ENCODE assay signal across 8 cellular contexts in the genomic region with DNA sequence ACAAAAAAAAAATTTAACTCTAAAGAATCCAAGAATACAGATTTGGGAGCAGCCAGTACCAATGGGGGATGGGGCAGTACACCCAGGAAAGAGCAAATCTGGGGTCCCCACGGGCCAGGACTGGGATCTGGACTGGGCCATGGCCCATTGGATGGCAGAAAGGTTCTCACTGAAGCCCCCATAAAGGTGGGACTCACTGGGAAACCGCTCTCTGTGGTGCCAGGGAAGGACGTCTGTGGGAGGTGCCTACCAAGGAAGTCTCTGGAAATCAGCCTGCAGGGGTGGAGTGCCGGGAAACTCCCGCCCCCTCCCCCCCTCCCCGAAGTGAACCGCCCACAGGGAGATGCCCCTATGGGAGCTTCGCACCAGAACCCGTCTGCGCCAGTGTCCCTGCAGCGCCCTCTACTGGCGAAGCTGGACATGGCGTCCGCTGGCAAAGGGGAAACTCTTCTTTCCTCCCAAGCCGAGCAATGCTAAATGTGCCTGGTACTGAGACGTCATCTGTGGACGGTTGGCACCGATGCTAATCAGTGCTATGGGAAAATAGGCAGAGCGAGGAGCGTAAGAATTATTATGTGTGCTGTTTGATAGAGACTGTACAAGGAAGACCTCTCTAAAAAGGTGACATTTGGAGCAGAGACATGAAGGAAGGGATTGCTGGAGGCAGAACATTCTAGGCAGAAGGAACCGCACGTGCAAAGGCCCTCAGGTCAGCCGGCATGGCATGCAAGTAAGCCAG.
DNase-seq lines count a peak whose midpoint lies in the region; ATAC-seq, FAIRE-seq and TF ChIP-seq lines count a peak whose summit lies in the region.

No MANE protein-coding gene starts in this region.

- H3K79me2 ChIP-seq in KMS-11 (ENCODE audit: insufficient read depth, low read depth) (no peaks in the 10 kb centered on the region), astrocyte (ENCODE audit: insufficient read depth, low read length) (no peaks in the 10 kb centered on the region)

- H3K36me3 ChIP-seq in KMS-11 (ENCODE audit: insufficient read depth), result no peaks in the 10 kb centered on the region
- H3K36me3 ChIP-seq in astrocyte (ENCODE audit: insufficient read depth, low read length), result no peaks in the 10 kb centered on the region

- H3K9me3 ChIP-seq in astrocyte (ENCODE audit: insufficient read depth, low read depth, low read length), result peaks cover 4% of the 10 kb centered on the region

- H3K4me3 ChIP-seq in KMS-11 (IDR thresholded peaks at IDR 0.05; ENCODE audit: insufficient read depth, low read depth, low read length) (no peak overlapping the region), astrocyte (ENCODE audit: insufficient read depth, low read depth, low read length) (no peak overlapping the region)

- H3K27ac ChIP-seq in KMS-11 (no peak overlapping the region), astrocyte (ENCODE audit: low read depth, low read length) (no peak overlapping the region)

- H3K4me1 Mint-ChIP-seq in astrocyte (ENCODE audit: low read depth, unreplicated experiment), result no peaks in the 10 kb centered on the region
- peaks cover 15 to 17% of the 10 kb centered on the region in 2 donors for H3K4me1 Mint-ChIP-seq in immature natural killer cell

- H3K36me3 Mint-ChIP-seq in astrocyte (ENCODE audit: low read depth, unreplicated experiment) (no peaks in the 10 kb centered on the region), immature natural killer cell (peaks cover 0 to 4% (median 3%) of the 10 kb centered on the region in 3 donors)

- TF ChIP-seq CTCF in KMS-11 (conservative IDR thresholded peaks at IDR 0.05; ENCODE audit: low read depth, low read length) (peak; percentile 52), astrocyte (IDR thresholded peaks at IDR 0.05; ENCODE audit: insufficient read depth, low read depth, low read length) (peak; percentile 9)

- H3K9me3 Mint-ChIP-seq in astrocyte (ENCODE audit: unreplicated experiment) (no peaks in the 10 kb centered on the region), immature natural killer cell (no peaks in the 10 kb centered on the region)

- peak; percentile 71 for DNase-seq in Ammon's horn (ENCODE audit: low spot score)
- DNase-seq in T-helper 9 cell, result peak; percentile 85
- DNase-seq in astrocyte (ENCODE audit: low read depth), result no peak
- DNase-seq in immature natural killer cell, result peak; percentile 67 to 74 (median 69)
- peak; percentile 63 for DNase-seq in stimulated activated CD4-positive, alpha-beta T cell treated with anti-CD3 and anti-CD28 coated beads, Interleukin-2, amount 100 ng/mL, for 4 hours (ENCODE audit: low read depth)
- DNase-seq in NCI-H774 (lab: John Stamatoyannopoulos, UW), result no peak

- H3K9ac ChIP-seq in KMS-11, result no peak overlapping the region
- H3K9ac ChIP-seq in astrocyte (ENCODE audit: low read length), result no peak overlapping the region

- H3K27me3 ChIP-seq in KMS-11 (ENCODE audit: insufficient read depth, low read depth) (no peaks in the 10 kb centered on the region), astrocyte (ENCODE audit: insufficient read depth, low read length) (no peaks in the 10 kb centered on the region)

- H3K27ac Mint-ChIP-seq in astrocyte (ENCODE audit: unreplicated experiment) (peak overlapping the region; percentile 41), immature natural killer cell (no peak overlapping the region)

- no peak overlapping the region for H3K4me2 ChIP-seq in KMS-11
- no peak overlapping the region for H3K4me2 ChIP-seq in astrocyte (ENCODE audit: low read length)

- no peaks in the 10 kb centered on the region for H3K4me1 ChIP-seq in KMS-11 (ENCODE audit: low read depth, poor library complexity, severe bottlenecking)
- no peaks in the 10 kb centered on the region for H3K4me1 ChIP-seq in astrocyte (ENCODE audit: insufficient read depth, low read length)

- H3K4me3 Mint-ChIP-seq in astrocyte (ENCODE audit: unreplicated experiment), result no peak overlapping the region
- H3K4me3 Mint-ChIP-seq in immature natural killer cell, result peak overlapping the region in 2 of 5 donors; percentile 1 to 4

- no peaks in the 10 kb centered on the region for H4K20me1 ChIP-seq in KMS-11 (ENCODE audit: insufficient read depth)
- H4K20me1 ChIP-seq in astrocyte (ENCODE audit: insufficient read depth, low read length), result no peaks in the 10 kb centered on the region

- H3K27me3 Mint-ChIP-seq in astrocyte (ENCODE audit: low read depth, unreplicated experiment) (peaks cover 8% of the 10 kb centered on the region), immature natural killer cell (ENCODE audit: low read depth in 3 of 3) (peaks cover 6 to 18% (median 11%) of the 10 kb centered on the region in 3 donors)

- no peak for FAIRE-seq in astrocyte (lab: Jason Lieb, UNC)

- ATAC-seq in GM19372 (IDR thresholded peaks at IDR 0.05; ENCODE audit: low read depth, unreplicated experiment), result peak; percentile 66

- H2AFZ ChIP-seq in KMS-11 (ENCODE audit: low read depth) (no peak overlapping the region), astrocyte (ENCODE audit: low read depth, low read length) (no peak overlapping the region)

Comparison
In these comparisons a context has a peak if more than half of its experiments do, and no peak if none do; other contexts are left out.
1. DNase-seq: peak in Ammon's horn (single experiment), T-helper 9 cell (single experiment), immature natural killer cell (3 of 3) and stimulated activated CD4-positive, alpha-beta T cell treated with anti-CD3 and anti-CD28 coated beads, Interleukin-2, amount 100 ng/mL, for 4 hours (single experiment); none in astrocyte (single experiment) and NCI-H774 (single experiment).